ENCODE assay signal across 21 cellular contexts in the genomic region with DNA sequence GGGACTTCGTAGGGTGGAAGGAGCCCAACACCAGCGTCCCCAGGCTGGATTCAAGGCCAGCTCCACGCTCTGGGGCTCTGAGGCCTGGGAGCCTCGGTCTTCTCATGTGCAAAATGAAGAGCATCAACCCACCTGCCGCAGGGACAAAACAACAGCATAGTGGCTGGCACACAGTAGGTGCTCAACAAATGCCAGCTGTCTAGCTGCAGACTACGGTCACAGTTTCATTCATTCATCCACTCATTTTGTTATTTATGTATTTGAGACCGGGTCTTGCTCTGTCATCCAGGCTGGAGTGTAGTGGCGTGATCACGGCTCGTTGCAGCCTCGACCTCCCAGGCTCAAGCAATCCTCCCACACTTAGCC.
"Had no signal": no experiment of that assay in that cellular context is flagged by ENCODE, and none has a peak within 500 bp of the region (broad histone marks: within the 10 kb centered on the region; RNA-seq: fewer than 3 reads in every experiment).

No MANE protein-coding gene starts in this region.

- H3K36me3 ChIP-seq: esophagus muscularis mucosa, left lung, lower lobe of right lung, neutrophil, pancreas, spleen, suprapubic skin, tibial artery had no signal

- H3K9me3 ChIP-seq: esophagus muscularis mucosa, left lung, lower lobe of right lung, neutrophil, pancreas, psoas muscle, spleen, suprapubic skin, tibial artery had no signal

- H3K36me3 Mint-ChIP-seq: natural killer cell treated with Interleukin-12 subunit alpha and Interleukin-12 subunit beta and Interleukin-15 and Interleukin-18, amount 100 ng/mL, for 72 hours had no signal

- H3K9me3 Mint-ChIP-seq: central memory CD8-positive, alpha-beta T cell; dendritic cell treated with granulocyte-macrophage colony-stimulating factor and Interleukin-4, amounts not matched to agents 40 ng/mL and 50 ng/mL, for 4 days; natural killer cell treated with Interleukin-12 subunit alpha and Interleukin-12 subunit beta and Interleukin-15 and Interleukin-18, amount 100 ng/mL, for 72 hours had no signal

- H3K4me1 Mint-ChIP-seq: central memory CD8-positive, alpha-beta T cell had no signal

- H3K4me3 Mint-ChIP-seq: central memory CD8-positive, alpha-beta T cell; dendritic cell treated with granulocyte-macrophage colony-stimulating factor and Interleukin-4, amounts not matched to agents 40 ng/mL and 50 ng/mL, for 4 days; natural killer cell treated with Interleukin-12 subunit alpha and Interleukin-12 subunit beta and Interleukin-15 and Interleukin-18, amount 100 ng/mL, for 72 hours had no signal

- DNase-seq: activated CD4-positive, alpha-beta T cell treated with anti-CD3 and anti-CD28 coated beads for 4 hours; activated CD4-positive, alpha-beta T cell treated with anti-CD3 and anti-CD28 coated beads, Interleukin-2, amount 50 U/mL, for 48 hours; activated CD8-positive, alpha-beta memory T cell treated with anti-CD3 and anti-CD28 coated beads, Interleukin-2, amount 50 U/mL, for 4 hours; activated gamma-delta T cell treated with Interleukin-2 at 50 U/mL for 16 hours; activated naive CD4-positive, alpha-beta T cell treated with anti-CD3 and anti-CD28 coated beads, Interleukin-2, amount 50 U/mL, for 16 hours; activated T-cell treated with anti-CD3 and anti-CD28 coated beads, Interleukin-2, amount 50 U/mL, for 1 hour; lower lobe of right lung; mesendoderm; spleen; stimulated activated naive CD4-positive, alpha-beta T cell; tibial artery had no signal

- H3K27me3 Mint-ChIP-seq: central memory CD8-positive, alpha-beta T cell had no signal

- H3K4me3 ChIP-seq: esophagus muscularis mucosa, left lung, lower lobe of right lung, pancreas, psoas muscle, spleen, suprapubic skin, tibial artery had no signal

- H3K4me1 ChIP-seq: esophagus muscularis mucosa, lower lobe of right lung, psoas muscle, tibial artery had no signal

- H3K27ac ChIP-seq: esophagus muscularis mucosa, lower lobe of right lung, neutrophil, pancreas, psoas muscle, spleen, suprapubic skin, tibial artery, VCaP had no signal

- H3K27me3 ChIP-seq: esophagus muscularis mucosa, left lung, neutrophil, pancreas, suprapubic skin, tibial artery had no signal
